Comparison of ENCODE assay signal across 19 cellular contexts in the genomic region with DNA sequence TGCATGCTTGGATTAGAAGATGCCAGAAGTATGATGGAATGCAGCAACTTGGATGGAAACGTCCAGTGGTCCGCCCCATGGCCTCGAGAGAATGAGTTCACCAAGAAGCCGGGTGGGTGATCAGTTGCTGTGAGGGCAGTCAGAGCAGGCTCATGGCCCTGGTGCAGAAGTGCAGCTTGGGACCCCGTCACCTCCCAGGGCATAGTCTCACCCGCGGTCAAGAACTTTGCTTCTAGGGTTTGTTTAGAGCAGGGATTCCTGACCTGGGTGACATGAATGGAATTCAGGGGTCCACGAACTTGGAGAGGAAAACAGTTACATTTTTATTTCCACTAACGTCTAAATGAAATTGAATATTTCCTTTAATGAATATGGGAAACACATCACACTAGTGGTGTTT.
DNase-seq lines count a peak whose midpoint lies in the region; FAIRE-seq and TF ChIP-seq lines count a peak whose summit lies in the region.
"Had no signal": no experiment of that assay in that cellular context is flagged by ENCODE, and none has a peak within 500 bp of the region (broad histone marks: within the 10 kb centered on the region; RNA-seq: fewer than 3 reads in every experiment).

No MANE protein-coding gene starts in this region.

- no peak overlapping the region for H3K23ac ChIP-seq in H1 (ENCODE audit: insufficient read length)

- H3K4me1 Mint-ChIP-seq in type B pancreatic cell (ENCODE audit: unreplicated experiment): peaks cover 10% of the 10 kb centered on the region
- H3K4me1 Mint-ChIP-seq: CD4-positive, CD25-positive, alpha-beta regulatory T cell had no signal

- no peaks in the 10 kb centered on the region for H3K27me3 Mint-ChIP-seq in type B pancreatic cell

- no peak for TF ChIP-seq EP300 in H1 (IDR thresholded peaks at IDR 0.05; ENCODE audit: borderline replicate concordance in 1 of 2, low read depth in 2 of 2, low read length in 2 of 2)

- CTCF ChIA-PET in H1 (lab: Charles Lee; ENCODE audit: partially characterized antibody): interaction anchor here (2.7 kb wide), 1 partner anchor 10 kb away, joined by 11 read pairs; no protein-coding TSS in a partner anchor

- 80% methylated on average over 9 of the region's 9 CpGs; no CpG with 5 or more reads in 1 of the 2 experiments for WGBS in H1 (ENCODE audit: extremely low coverage in 1 of 2, insufficient coverage in 1 of 2, insufficient read length in 1 of 2, insufficient replicate concordance in 2 of 2, low coverage in 1 of 2, low lambda C conversion rate in 2 of 2, missing lambda C conversion rate in 1 of 2), 2 experiments
- 78 to 79% methylated on average over 9 of the region's 9 CpGs for WGBS in GM23248 (ENCODE audit: low coverage in 1 of 2, low lambda C conversion rate in 2 of 2, missing lambda C conversion rate in 2 of 2), 2 experiments

- H2BK12ac ChIP-seq in H1 (ENCODE audit: low read depth, low read length): no peak overlapping the region

- H3K4ac ChIP-seq in H1 (replicated peaks; ENCODE audit: insufficient read length, low read depth, low read length): no peak overlapping the region

- H2BK15ac ChIP-seq in H1 (ENCODE audit: low read length): no peak overlapping the region

- TF ChIP-seq CTCF in H1 (IDR thresholded peaks at IDR 0.05; ENCODE audit: control extremely low read depth in 1 of 3, insufficient read depth in 1 of 3, low read depth in 1 of 3, low read length in 3 of 3) (no peak), type B pancreatic cell (conservative IDR thresholded peaks at IDR 0.05) (no peak)

- H4K5ac ChIP-seq in H1 (ENCODE audit: insufficient read length, low read depth, low read length): no peak overlapping the region

- no peak overlapping the region for H3K56ac ChIP-seq in H1 (replicated peaks; ENCODE audit: insufficient read length, low read depth, low read length)

- H3K27ac ChIP-seq in BLaER1 treated with 17β-estradiol and CSF1 and Interleukin-3, amounts not matched to agents 10 nM and 100 nM: peak overlapping the region in 7 of 11 experiments; percentile 54 to 65 (median 58); a peak in 9 of 22 replicates
- peak overlapping the region; percentile 13 for H3K27ac ChIP-seq in HUES48 (ENCODE audit: low read depth, low read length)
- H3K27ac ChIP-seq in H1 (ENCODE audit: low read depth, low read length): no peak overlapping the region
- H3K27ac ChIP-seq in GM23248: no peak overlapping the region
- H3K27ac ChIP-seq: A549, SJSA1 had no signal

- peak overlapping the region in 10 of 11 experiments; percentile 47 to 81 (median 63); a peak in 15 of 22 replicates for H3K4me2 ChIP-seq in BLaER1 treated with 17β-estradiol and CSF1 and Interleukin-3, amounts not matched to agents 10 nM and 100 nM
- H3K4me2 ChIP-seq in H1 (ENCODE audit: insufficient read depth in 1 of 2, low read depth in 2 of 2, low read length in 2 of 2) (no peak overlapping the region; a peak in 1 of 4 replicates), GM23248 (ENCODE audit: unreplicated experiment) (no peak overlapping the region)
- H3K4me2 ChIP-seq: A549 had no signal

- H3K9me3 Mint-ChIP-seq in type B pancreatic cell: no peaks in the 10 kb centered on the region
- H3K9me3 Mint-ChIP-seq: CD4-positive, CD25-positive, alpha-beta regulatory T cell had no signal

- H3K18ac ChIP-seq in H1 (ENCODE audit: extremely low read depth, low read length): no peak overlapping the region

- no peak for TF ChIP-seq RAD21 in H1 (IDR thresholded peaks at IDR 0.05 in 1 of 2, conservative IDR thresholded peaks at IDR 0.05 in 1 of 2; ENCODE audit: low read depth in 2 of 2, low read length in 2 of 2)

- H3F3A ChIP-seq in GM23248 (ENCODE audit: insufficient read depth): no peaks in the 10 kb centered on the region

- no peak for TF ChIP-seq POLR2A in H1 (IDR thresholded peaks at IDR 0.05; ENCODE audit: control extremely low read depth in 1 of 2, low read depth in 2 of 2, low read length in 2 of 2)

- H3K9ac ChIP-seq in BLaER1 treated with 17β-estradiol and CSF1 and Interleukin-3, amounts not matched to agents 10 nM and 100 nM: no peak overlapping the region
- H3K9ac ChIP-seq in HUES48 (ENCODE audit: low read depth, low read length): no peak overlapping the region
- H3K9ac ChIP-seq in H1 (replicated peaks in 1 of 4; ENCODE audit: extremely low read depth in 1 of 4, low read depth in 3 of 4, low read length in 3 of 4): no peak overlapping the region
- H3K9ac ChIP-seq in GM23248: no peak overlapping the region

- H3K36me3 Mint-ChIP-seq in type B pancreatic cell: peaks cover 5% of the 10 kb centered on the region
- H3K36me3 Mint-ChIP-seq: CD4-positive, CD25-positive, alpha-beta regulatory T cell had no signal

- no peak overlapping the region for H4K91ac ChIP-seq in H1 (replicated peaks; ENCODE audit: insufficient read length, low read length)

- H2BK120ac ChIP-seq in H1 (replicated peaks; ENCODE audit: low read depth, low read length): no peak overlapping the region

- no peak overlapping the region for H3K4me3 ChIP-seq in BLaER1 treated with 17β-estradiol and CSF1 and Interleukin-3, amounts not matched to agents 10 nM and 100 nM
- no peak overlapping the region for H3K4me3 ChIP-seq in HUES48 (ENCODE audit: low read depth, low read length)
- H3K4me3 ChIP-seq in H1 (ENCODE audit: extremely low read depth in 1 of 4, insufficient read depth in 2 of 4, low read depth in 3 of 4, low read length in 4 of 4): no peak overlapping the region
- H3K4me3 ChIP-seq in GM23248: no peak overlapping the region
- H3K4me3 ChIP-seq: A549, SJSA1 had no signal

- H3K14ac ChIP-seq in H1 (ENCODE audit: insufficient read length): no peak overlapping the region

- POLR2A ChIA-PET in H1 (lab: Charles Lee; ENCODE audit: partially characterized antibody): interaction anchor here (0.6 to 0.8 kb wide), 2 partner anchors 16 to 75 kb away, joined by 3 read pairs; no protein-coding TSS in a partner anchor

- no peaks in the 10 kb centered on the region for H3K79me2 ChIP-seq in H1 (ENCODE audit: control insufficient read depth in 1 of 2, insufficient read depth in 2 of 2, low read length in 2 of 2)
- H3K79me2 ChIP-seq in GM23248 (ENCODE audit: insufficient read depth): no peaks in the 10 kb centered on the region

- FAIRE-seq in H1 (lab: Jason Lieb, UNC): no peak
- FAIRE-seq: A549, HTR-8/SVneo had no signal

- H3K4me1 ChIP-seq in BLaER1 treated with 17β-estradiol and CSF1 and Interleukin-3, amounts not matched to agents 10 nM and 100 nM: peaks cover 21 to 44% (median 37%) of the 10 kb centered on the region in 10 experiments
- H3K4me1 ChIP-seq in HUES48 (ENCODE audit: control insufficient read depth, insufficient read depth, low read length) (peaks cover 21% of the 10 kb centered on the region), H1 (replicated peaks in 1 of 4; ENCODE audit: control insufficient read depth in 3 of 4, insufficient read depth in 4 of 4, low read length in 3 of 4) (peaks cover 0 to 16% (median 13%) of the 10 kb centered on the region in 4 experiments; a peak in 6 of 7 replicates), GM23248 (ENCODE audit: insufficient read depth) (no peaks in the 10 kb centered on the region)
- H3K4me1 ChIP-seq: A549, BE2C had no signal

- H3K36me3 ChIP-seq in BLaER1 treated with 17β-estradiol and CSF1 and Interleukin-3, amounts not matched to agents 10 nM and 100 nM: peaks cover 0 to 21% (median 0%) of the 10 kb centered on the region in 11 experiments; a peak in 4 of 22 replicates
- no peaks in the 10 kb centered on the region for H3K36me3 ChIP-seq in HUES48 (ENCODE audit: control insufficient read depth, insufficient read depth, low read length)
- no peaks in the 10 kb centered on the region for H3K36me3 ChIP-seq in H1 (ENCODE audit: control insufficient read depth in 2 of 4, insufficient read depth in 4 of 4, low read length in 3 of 4)
- H3K36me3 ChIP-seq in GM23248 (ENCODE audit: low read depth): no peaks in the 10 kb centered on the region
- H3K36me3 ChIP-seq: BE2C, SJSA1 had no signal

- peak overlapping the region; percentile 87; the same call in 1 of the 2 replicates for H2BK5ac ChIP-seq in H1 (ENCODE audit: low read depth, low read length)

- H3K9me3 ChIP-seq in BLaER1 treated with 17β-estradiol and CSF1 and Interleukin-3, amounts not matched to agents 10 nM and 100 nM (replicated peaks in 1 of 11): no peaks in the 10 kb centered on the region
- H3K9me3 ChIP-seq in HUES48 (ENCODE audit: control insufficient read depth, insufficient read depth, low read length): no peaks in the 10 kb centered on the region
- H3K9me3 ChIP-seq in H1 (ENCODE audit: insufficient read depth in 2 of 2, low read depth in 1 of 2, low read length in 1 of 2): no peaks in the 10 kb centered on the region
- no peaks in the 10 kb centered on the region for H3K9me3 ChIP-seq in GM23248 (ENCODE audit: low read depth)
- H3K9me3 ChIP-seq: A549, BE2C, SJSA1 had no signal

- intact Hi-C loops in posterior vena cava (cut with DNase I): no loop called here

- no peaks in the 10 kb centered on the region for H3K79me1 ChIP-seq in H1 (ENCODE audit: low read depth, low read length)

- no peak overlapping the region for H3K27ac Mint-ChIP-seq in type B pancreatic cell
- H3K27ac Mint-ChIP-seq: CD4-positive, CD25-positive, alpha-beta regulatory T cell had no signal

- no peak overlapping the region for H3K4me3 Mint-ChIP-seq in type B pancreatic cell
- H3K4me3 Mint-ChIP-seq: CD4-positive, CD25-positive, alpha-beta regulatory T cell had no signal

- H2AK5ac ChIP-seq in H1 (ENCODE audit: low read depth, low read length): peak overlapping the region; percentile 93; the same call in 1 of the 2 replicates

- no peaks in the 10 kb centered on the region for H3K23me2 ChIP-seq in H1 (ENCODE audit: low read depth, low read length)

- H3K27me3 ChIP-seq in BLaER1 treated with 17β-estradiol and CSF1 and Interleukin-3, amounts not matched to agents 10 nM and 100 nM: no peaks in the 10 kb centered on the region
- no peaks in the 10 kb centered on the region for H3K27me3 ChIP-seq in HUES48 (ENCODE audit: control insufficient read depth, insufficient read depth, low read length)
- H3K27me3 ChIP-seq in H1 (replicated peaks in 1 of 4; ENCODE audit: control insufficient read depth in 3 of 4, extremely low read depth in 1 of 4, insufficient read depth in 3 of 4, low read length in 3 of 4): no peaks in the 10 kb centered on the region
- no peaks in the 10 kb centered on the region for H3K27me3 ChIP-seq in GM23248 (replicated peaks; ENCODE audit: insufficient read depth)
- H3K27me3 ChIP-seq: BE2C, SJSA1 had no signal

- no peaks in the 10 kb centered on the region for H4K20me1 ChIP-seq in BLaER1 treated with 17β-estradiol and CSF1 and Interleukin-3, amounts not matched to agents 10 nM and 100 nM
- H4K20me1 ChIP-seq in H1 (replicated peaks in 1 of 2; ENCODE audit: control insufficient read depth in 1 of 2, insufficient read depth in 2 of 2, low read length in 2 of 2) (no peaks in the 10 kb centered on the region), GM23248 (ENCODE audit: insufficient read depth) (no peaks in the 10 kb centered on the region)

- no peak overlapping the region for H2AFZ ChIP-seq in H1 (ENCODE audit: low read length)
- H2AFZ ChIP-seq in GM23248: no peak overlapping the region

- in situ Hi-C loops in GM23248 (cut with MboI): no loop called here

- no peaks in the 10 kb centered on the region for H3K9me2 ChIP-seq in GM23248 (ENCODE audit: insufficient read depth)

- H4K8ac ChIP-seq in H1 (ENCODE audit: extremely low read depth, insufficient read depth, low read length): no peak overlapping the region; the same call in 1 of the 2 replicates

- peak overlapping the region; percentile 43; the same call in 1 of the 2 replicates for H2BK20ac ChIP-seq in H1 (ENCODE audit: low read length)

- DNase-seq in H1 (ENCODE audit: low read depth in 1 of 2, low spot score in 2 of 2) (no peak), posterior vena cava (ENCODE audit: low spot score) (peak; percentile 78), GM23248 (no peak), type B pancreatic cell (ENCODE audit: extremely low spot score, unreplicated experiment) (no peak), ureter (ENCODE audit: low spot score) (no peak), kidney glomerular epithelial cell (lab: John Stamatoyannopoulos, UW) (no peak)
- DNase-seq: BE2C; CD4-positive, CD25-positive, alpha-beta regulatory T cell; DMS79; Kasumi-1; NCI-H1694 treated with DMSO at 0.1 percent for 48 hours; NCI-H2081 treated with DMSO at 0.1 percent for 48 hours; NCI-H2171 treated with DMSO at 0.1 percent for 48 hours; NCI-H526 had no signal

Comparison
In these comparisons a context has a peak if more than half of its experiments do, and no peak if none do; other contexts are left out.
1. H3K27ac ChIP-seq: peak in BLaER1 treated with 17β-estradiol and CSF1 and Interleukin-3, amounts not matched to agents 10 nM and 100 nM (7 of 11) and HUES48 (single experiment); none in H1 (single experiment) and GM23248 (single experiment).
2. H3K4me2 ChIP-seq: peak in BLaER1 treated with 17β-estradiol and CSF1 and Interleukin-3, amounts not matched to agents 10 nM and 100 nM (10 of 11); none in H1 (0 of 2) and GM23248 (single experiment).